Comparison of ENCODE assay signal across 18 cellular contexts in the genomic region with DNA sequence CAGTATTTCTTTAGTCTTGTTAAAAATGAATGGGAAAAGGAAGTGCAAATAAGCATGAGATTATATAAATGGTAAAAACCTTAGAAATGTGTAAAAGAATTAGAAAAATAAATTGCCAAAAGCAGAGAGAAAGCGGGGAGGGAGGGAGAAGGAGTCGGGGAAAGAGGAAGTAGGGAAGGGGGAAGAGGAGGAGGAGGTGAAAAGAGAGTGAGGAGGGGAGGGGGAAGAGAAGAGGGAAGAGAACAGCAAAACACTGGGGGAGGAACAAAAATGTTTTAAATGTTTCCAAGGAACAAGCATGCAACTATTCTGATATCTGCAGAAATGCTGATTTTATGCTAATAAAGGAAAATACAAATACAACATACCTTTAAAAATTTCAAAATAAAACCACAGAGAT.
DNase-seq lines count a peak whose midpoint lies in the region; TF ChIP-seq lines count a peak whose summit lies in the region.
"Had no signal": no experiment of that assay in that cellular context is flagged by ENCODE, and none has a peak within 500 bp of the region (broad histone marks: within the 10 kb centered on the region; RNA-seq: fewer than 3 reads in every experiment).

No MANE protein-coding gene starts in this region.

- peaks cover 40% of the 10 kb centered on the region for H3K4me1 Mint-ChIP-seq in neural crest cell
- H3K4me1 Mint-ChIP-seq: IgD-negative memory B cell, natural killer cell had no signal

- H3K27ac ChIP-seq in VCaP = peak overlapping the region; percentile 93
- H3K27ac ChIP-seq: heart right ventricle had no signal

- H3K36me3 Mint-ChIP-seq in neural crest cell (ENCODE audit: low read depth) = peaks cover 1% of the 10 kb centered on the region
- H3K36me3 Mint-ChIP-seq: activated naive CD8-positive, alpha-beta T cell; natural killer cell had no signal

- H3K27ac Mint-ChIP-seq in neural crest cell (ENCODE audit: unreplicated experiment) = no peak overlapping the region
- H3K27ac Mint-ChIP-seq: activated naive CD8-positive, alpha-beta T cell; IgD-negative memory B cell; natural killer cell had no signal

- peak overlapping the region; percentile 20 for H3K4me3 Mint-ChIP-seq in neural crest cell
- H3K4me3 Mint-ChIP-seq: activated naive CD8-positive, alpha-beta T cell; IgD-negative memory B cell; natural killer cell had no signal

- in situ Hi-C loops in KBM-7 (cut with MboI; ENCODE audit: low pct_unique_long_range_greater_than_20kb, low sequenced_read_pairs) = no loop called here

- peaks cover 13% of the 10 kb centered on the region for H3K27me3 Mint-ChIP-seq in neural crest cell (ENCODE audit: low read depth)

- H3K9me3 Mint-ChIP-seq in neural crest cell = peaks cover 1% of the 10 kb centered on the region
- H3K9me3 Mint-ChIP-seq: natural killer cell had no signal

- TF ChIP-seq CTCF in VCaP (conservative IDR thresholded peaks at IDR 0.05) (no peak), neural crest cell (conservative IDR thresholded peaks at IDR 0.05) (no peak)

- DNase-seq in KBM-7 (peak; percentile 55), NCI-H2029 (lab: John Stamatoyannopoulos, UW) (peak; percentile 12), neural crest cell (ENCODE audit: low read depth, low spot score) (no peak), NCI-H524 treated with DMSO at 0.1 percent for 48 hours (lab: John Stamatoyannopoulos, UW) (no peak), GF-D8 (lab: John Stamatoyannopoulos, UW) (no peak)
- no peak for DNase-seq in stimulated activated CD4-positive, alpha-beta T cell treated with anti-CD3 and anti-CD28 coated beads, Interleukin-4, amount 100 ng/mL, for 24 hours
- no peak for DNase-seq in activated CD4-positive, CD25-positive, alpha-beta regulatory T cell treated with anti-CD3 and anti-CD28 coated beads, Interleukin-2, amount 50 U/mL, for 72 hours
- DNase-seq: central memory CD4-positive, alpha-beta T cell; DMS 273 treated with DMSO at 0.1 percent for 48 hours; H7; heart right ventricle; natural killer cell; sigmoid colon; stimulated activated CD4-positive, alpha-beta T cell treated with anti-CD3 and anti-CD28 coated beads, Interleukin-15, amount 100 ng/mL, for 24 hours; substantia nigra had no signal

Comparison
In these comparisons a context has a peak if more than half of its experiments do, and no peak if none do; other contexts are left out.
1. DNase-seq: peak in KBM-7 (single experiment) and NCI-H2029 (single experiment); none in neural crest cell (single experiment), NCI-H524 treated with DMSO at 0.1 percent for 48 hours (single experiment), stimulated activated CD4-positive, alpha-beta T cell treated with anti-CD3 and anti-CD28 coated beads, Interleukin-4, amount 100 ng/mL, for 24 hours (single experiment), activated CD4-positive, CD25-positive, alpha-beta regulatory T cell treated with anti-CD3 and anti-CD28 coated beads, Interleukin-2, amount 50 U/mL, for 72 hours (single experiment) and GF-D8 (single experiment).